Comparison of ENCODE assay signal across 1 cellular context in genomic region chr1:65146908-65147423, GRCh38.
TF ChIP-seq lines count a peak whose summit lies in the region.

No MANE protein-coding gene starts in this region.

TF ChIP-seq in GM12878, 131 proteins besides CTCF, POLR2A, EP300 and RAD21 (continued from another document):
- no peak for TF ChIP-seq RELB (IDR thresholded peaks at IDR 0.05; ENCODE audit: low read depth)
- TF ChIP-seq NFXL1 (IDR thresholded peaks at IDR 0.05; ENCODE audit: borderline replicate concordance), result no peak
- no peak for TF ChIP-seq TBL1XR1 (IDR thresholded peaks at IDR 0.05; ENCODE audit: low read depth, low read length)
- TF ChIP-seq CEBPB (IDR thresholded peaks at IDR 0.05; ENCODE audit: borderline replicate concordance in 1 of 2, low read depth in 2 of 2, low read length in 2 of 2), result no peak
- peak; percentile 88 for TF ChIP-seq ZNF24 (IDR thresholded peaks at IDR 0.05)
